8 cellular contexts compared by ENCODE assay signal in the genomic region with DNA sequence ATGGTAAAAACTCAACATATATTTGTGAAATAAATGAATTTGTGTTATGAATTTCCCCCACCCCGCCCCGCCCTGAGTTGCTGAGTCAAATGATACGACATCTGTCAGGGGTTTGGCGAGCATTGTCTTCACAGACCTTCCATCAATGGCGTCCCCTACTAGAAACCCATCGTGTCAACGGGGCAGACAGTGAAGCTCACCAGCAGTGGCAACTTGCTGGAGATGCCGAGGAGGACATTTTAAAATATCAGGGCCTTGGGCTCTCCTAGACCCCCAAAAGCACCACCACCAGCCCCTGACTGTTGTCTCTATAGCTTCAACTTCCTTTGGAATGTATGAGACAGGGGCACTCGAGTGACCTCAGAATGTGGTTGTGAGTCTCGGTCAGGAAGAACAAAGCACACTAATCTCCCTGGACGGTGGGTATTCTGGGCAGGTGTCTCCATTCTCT. TPM values are rescaled to one million over a fixed set of nuclear protein-coding genes. Genes with fewer than 3 reads are reported as not detected.
DNase-seq lines count a peak whose midpoint lies in the region; ATAC-seq and TF ChIP-seq lines count a peak whose summit lies in the region.

No MANE protein-coding gene starts in this region.

- peaks cover 35% of the 10 kb centered on the region for H3K4me1 ChIP-seq in OCI-LY3 (ENCODE audit: low read length)
- peaks cover 29% of the 10 kb centered on the region for H3K4me1 ChIP-seq in lower lobe of right lung

- peaks cover 15% of the 10 kb centered on the region for H3K27me3 Mint-ChIP-seq in brain

- in situ Hi-C loops in GM13976 (cut with MboI; ENCODE audit: low sequenced_read_pairs, unreplicated experiment) = no loop called here

- peaks cover 38% of the 10 kb centered on the region for H3K36me3 Mint-ChIP-seq in brain

- H4K20me1 ChIP-seq in OCI-LY3 (ENCODE audit: insufficient read depth, low read length) = peaks cover 12% of the 10 kb centered on the region

- no peaks in the 10 kb centered on the region for H3K9me3 Mint-ChIP-seq in brain

- peak overlapping the region; percentile 82 for H3K9ac ChIP-seq in OCI-LY3 (ENCODE audit: low read length)

- H3K27ac Mint-ChIP-seq in brain = peak overlapping the region; percentile 34 to 99 (median 96)

- H3K4me3 ChIP-seq in OCI-LY3 (ENCODE audit: low read length) (peak overlapping the region; percentile 79), lower lobe of right lung (peak overlapping the region; percentile 86)

- H3K4me1 Mint-ChIP-seq in brain = peaks cover 33% of the 10 kb centered on the region

- peaks cover 28% of the 10 kb centered on the region for H3K36me3 ChIP-seq in OCI-LY3 (replicated peaks; ENCODE audit: low read depth, low read length)
- H3K36me3 ChIP-seq in lower lobe of right lung = peaks cover 42% of the 10 kb centered on the region

- H3K79me2 ChIP-seq in OCI-LY3 (ENCODE audit: low read length) = peaks cover 29% of the 10 kb centered on the region

- ATAC-seq in lower lobe of right lung (no peak), GM21515 (IDR thresholded peaks at IDR 0.05; ENCODE audit: unreplicated experiment) (no peak), GM19455 (IDR thresholded peaks at IDR 0.05; ENCODE audit: unreplicated experiment) (no peak), GM19463 (IDR thresholded peaks at IDR 0.05; ENCODE audit: unreplicated experiment) (no peak)

- peak overlapping the region; percentile 33; the same call in 1 of the 2 replicates for H2AFZ ChIP-seq in OCI-LY3 (ENCODE audit: low read depth, low read length)

- peak overlapping the region; percentile 90 for H3K4me2 ChIP-seq in OCI-LY3 (ENCODE audit: low read length)

- TF ChIP-seq CTCF in GM13976 (IDR thresholded peaks at IDR 0.05; ENCODE audit: borderline replicate concordance, control extremely low read depth, extremely low read depth, insufficient read depth, missing control alignments) = no peak
- TF ChIP-seq CTCF in OCI-LY3 (IDR thresholded peaks at IDR 0.05; ENCODE audit: low read depth, low read length) = no peak
- no peak for TF ChIP-seq CTCF in brain (conservative IDR thresholded peaks at IDR 0.05)
- TF ChIP-seq CTCF in lower lobe of right lung (IDR thresholded peaks at IDR 0.05) = no peak

- H3K9me3 ChIP-seq in OCI-LY3 (ENCODE audit: insufficient read depth, low read length) = no peaks in the 10 kb centered on the region
- no peaks in the 10 kb centered on the region for H3K9me3 ChIP-seq in lower lobe of right lung

- H3K27me3 ChIP-seq in OCI-LY3 (ENCODE audit: low read depth, low read length) = no peaks in the 10 kb centered on the region
- no peaks in the 10 kb centered on the region for H3K27me3 ChIP-seq in lower lobe of right lung (ENCODE audit: low read depth)

- intact Hi-C loops in lower lobe of right lung (cut with DNase I) = no loop called here

- H3K4me3 Mint-ChIP-seq in brain = peak overlapping the region; percentile 98 to 100 (median 100)

- H3K27ac ChIP-seq in OCI-LY3 (ENCODE audit: low read length) (peak overlapping the region; percentile 65), lower lobe of right lung (peak overlapping the region; percentile 93), substantia nigra (ENCODE audit: low read depth, low read length, poor library complexity, severe bottlenecking) (peak overlapping the region; percentile 85)

- peak; percentile 43 for DNase-seq in GM13976 (ENCODE audit: low spot score)
- DNase-seq in lower lobe of right lung = no peak
- DNase-seq in substantia nigra (lab: John Stamatoyannopoulos, UW) = peak in 1 of 49 donors; percentile 7

RNA-seq across cellular contexts. Expression of gene NXF1, which starts 0.8 kb away (rescaled TPM):
- 59.1 TPM for polyA plus RNA-seq in brain (ENCODE audit: insufficient read depth, low read depth, low replicate concordance)
- 93.2 TPM for total RNA-seq in lower lobe of right lung

RNA-seq across cellular contexts. Expression of gene TMEM223, which starts 14.2 kb away (rescaled TPM):
- polyA plus RNA-seq in brain (ENCODE audit: insufficient read depth, low read depth, low replicate concordance) = 22.3 TPM
- 17.2 TPM for total RNA-seq in lower lobe of right lung

RNA-seq across cellular contexts. Expression of gene TMEM179B, which starts 18.8 kb away (rescaled TPM):
- 87.7 TPM for polyA plus RNA-seq in brain (ENCODE audit: insufficient read depth, low read depth, low replicate concordance)
- 54.6 TPM for total RNA-seq in lower lobe of right lung

RNA-seq across cellular contexts. Expression of gene STX5, which starts 25.8 kb away (rescaled TPM):
- polyA plus RNA-seq in brain (ENCODE audit: insufficient read depth, low read depth, low replicate concordance) = 75.3 TPM
- 42.0 TPM for total RNA-seq in lower lobe of right lung

RNA-seq across cellular contexts. Expression of gene TEX54, which starts 26.6 kb away (rescaled TPM):
- not detected for polyA plus RNA-seq in brain (ENCODE audit: insufficient read depth, low read depth, low replicate concordance)
- total RNA-seq in lower lobe of right lung = not detected
